In genomic region chr22:49936018-49936972, GRCh38 we compare ENCODE assay signal across 8 cellular contexts. TPM values are rescaled to one million over a fixed set of nuclear protein-coding genes. Genes with fewer than 3 reads are reported as not detected.
DNase-seq lines count a peak whose midpoint lies in the region; ATAC-seq lines count a peak whose summit lies in the region.

No MANE protein-coding gene starts in this region.

- peak overlapping the region in 1 of 2 experiments; percentile 34 for H3K4me3 ChIP-seq in mesenchymal stem cell (ENCODE audit: insufficient read depth in 1 of 2, low read depth in 1 of 2, low read length in 2 of 2)

- H3K4me1 ChIP-seq in mesenchymal stem cell (ENCODE audit: control insufficient read depth, insufficient read depth, low read depth, low read length), result peaks cover 34% of the 10 kb centered on the region

- H3K23ac ChIP-seq in mesenchymal stem cell (ENCODE audit: low read length in 2 of 2), result no peak overlapping the region

- POLR2A ChIA-PET in activated CD8-positive, alpha-beta T cell treated with anti-CD3 and anti-CD28 coated beads, Interleukin-2, amount 10 ng/mL, durations not matched to agents 7 days and 5 days (lab: Charles Lee), result interaction anchor here (0.8 to 1.5 kb wide), 9 partner anchors 11 to 35 kb away, joined by 3 to 10 read pairs (median 4); partner anchors contain the start of genes ALG12, CRELD2 and PIM3

- peak overlapping the region; percentile 77 for H3K4me2 ChIP-seq in mesenchymal stem cell (ENCODE audit: low read length, poor library complexity, severe bottlenecking)

- no peak overlapping the region for H3K27ac ChIP-seq in mesenchymal stem cell (ENCODE audit: low read length, poor library complexity, severe bottlenecking)

- ATAC-seq in HG03060 (IDR thresholded peaks at IDR 0.05; ENCODE audit: low read depth, unreplicated experiment), result peak; percentile 36
- peak; percentile 87 for ATAC-seq in activated CD8-positive, alpha-beta T cell treated with anti-CD3 and anti-CD28 coated beads, Interleukin-2, amount 10 ng/mL, durations not matched to agents 7 days and 5 days

- no peaks in the 10 kb centered on the region for H3K27me3 ChIP-seq in mesenchymal stem cell (ENCODE audit: control insufficient read depth in 1 of 2, insufficient read depth in 1 of 2, low read length in 2 of 2)

- peak overlapping the region; percentile 67 for H2BK120ac ChIP-seq in mesenchymal stem cell (ENCODE audit: low read depth, low read length)

- H3K14ac ChIP-seq in mesenchymal stem cell (ENCODE audit: low read length in 2 of 2), result no peak overlapping the region

- no peak overlapping the region for H2AFZ ChIP-seq in mesenchymal stem cell (ENCODE audit: low read depth, low read length)

- peak overlapping the region; percentile 89 for H4K91ac ChIP-seq in mesenchymal stem cell (ENCODE audit: low read length)

- peaks cover 22% of the 10 kb centered on the region for H3K4me1 Mint-ChIP-seq in activated CD8-positive, alpha-beta T cell treated with anti-CD3 and anti-CD28 coated beads, Interleukin-2, amount 10 ng/mL, durations not matched to agents 7 days and 5 days (ENCODE audit: low read depth)

- H2AK5ac ChIP-seq in mesenchymal stem cell (ENCODE audit: low read length, severe bottlenecking), result no peak overlapping the region

- H3K9me3 ChIP-seq in mesenchymal stem cell (ENCODE audit: control insufficient read depth, low read length), result no peaks in the 10 kb centered on the region

- peaks cover 0 to 5% of the 10 kb centered on the region in 2 experiments for H3K36me3 ChIP-seq in mesenchymal stem cell (ENCODE audit: control insufficient read depth in 1 of 2, insufficient read depth in 2 of 2, low read depth in 1 of 2, low read length in 2 of 2)

- no peaks in the 10 kb centered on the region for H3K27me3 Mint-ChIP-seq in activated CD8-positive, alpha-beta T cell treated with anti-CD3 and anti-CD28 coated beads, Interleukin-2, amount 10 ng/mL, durations not matched to agents 7 days and 5 days (ENCODE audit: low read depth)

- no peaks in the 10 kb centered on the region for H3K9me3 Mint-ChIP-seq in activated CD8-positive, alpha-beta T cell treated with anti-CD3 and anti-CD28 coated beads, Interleukin-2, amount 10 ng/mL, durations not matched to agents 7 days and 5 days (ENCODE audit: insufficient read depth)

- H3K9ac ChIP-seq in mesenchymal stem cell (ENCODE audit: low read length), result peak overlapping the region; percentile 11

- H3K36me3 Mint-ChIP-seq in activated CD8-positive, alpha-beta T cell treated with anti-CD3 and anti-CD28 coated beads, Interleukin-2, amount 10 ng/mL, durations not matched to agents 7 days and 5 days (ENCODE audit: low read depth), result peaks cover 2% of the 10 kb centered on the region

- peak overlapping the region; percentile 68 for H3K4me3 Mint-ChIP-seq in activated CD8-positive, alpha-beta T cell treated with anti-CD3 and anti-CD28 coated beads, Interleukin-2, amount 10 ng/mL, durations not matched to agents 7 days and 5 days

- peak overlapping the region; percentile 10 for H4K8ac ChIP-seq in mesenchymal stem cell (ENCODE audit: low read length)

- H2BK15ac ChIP-seq in mesenchymal stem cell (ENCODE audit: low read depth, poor library complexity, severe bottlenecking), result no peak overlapping the region

- no peaks in the 10 kb centered on the region for H3K79me1 ChIP-seq in mesenchymal stem cell (replicated peaks; ENCODE audit: low read length, poor library complexity, severe bottlenecking)

- H2BK5ac ChIP-seq in mesenchymal stem cell (ENCODE audit: low read depth, low read length, poor library complexity, severe bottlenecking), result no peak overlapping the region

- peak overlapping the region; percentile 71 to 89 for H2BK12ac ChIP-seq in mesenchymal stem cell (ENCODE audit: low read length in 2 of 2)

- H3K4ac ChIP-seq in mesenchymal stem cell (ENCODE audit: low read depth in 1 of 2, low read length in 2 of 2), result peak overlapping the region in 1 of 2 experiments; percentile 88

- peak overlapping the region; percentile 56 to 79 for H3K18ac ChIP-seq in mesenchymal stem cell (ENCODE audit: low read depth in 1 of 2, low read length in 2 of 2)

- DNase-seq in SIG-M5 treated with dmso at 0.1 percent for 504 hours (lab: John Stamatoyannopoulos, UW; ENCODE audit: unreplicated experiment) (peak; percentile 63), SIG-M5 (lab: John Stamatoyannopoulos, UW) (no peak), NCI-H510A (lab: John Stamatoyannopoulos, UW) (peak; percentile 88), mesenchymal stem cell (peak; percentile 94)
- DNase-seq in activated CD8-positive, alpha-beta T cell treated with anti-CD3 and anti-CD28 coated beads, Interleukin-2, amount 10 ng/mL, durations not matched to agents 7 days and 5 days, result peak; percentile 93
- peak; percentile 89 for DNase-seq in effector CD8-positive, alpha-beta T cell (lab: John Stamatoyannopoulos, UW)
- peak; percentile 97 for DNase-seq in stimulated activated CD8-positive, alpha-beta memory T cell treated with anti-CD3 and anti-CD28 coated beads, Interleukin-15, amount 100 ng/mL, for 4 hours (ENCODE audit: low read depth in 2 of 2)

- CTCF ChIA-PET in activated CD8-positive, alpha-beta T cell treated with anti-CD3 and anti-CD28 coated beads, Interleukin-2, amount 10 ng/mL, durations not matched to agents 7 days and 5 days (lab: Charles Lee), result interaction anchor here (1.0 to 1.4 kb wide), 3 partner anchors 24 to 94 kb away, joined by 3 read pairs; partner anchors contain the start of gene PIM3

- 11% methylated on average over 41 of the region's 52 CpGs for WGBS in mesenchymal stem cell

- peak overlapping the region; percentile 81 for H3K27ac Mint-ChIP-seq in activated CD8-positive, alpha-beta T cell treated with anti-CD3 and anti-CD28 coated beads, Interleukin-2, amount 10 ng/mL, durations not matched to agents 7 days and 5 days

RNA-seq across cellular contexts. Expression of gene CRELD2, which starts 17.9 kb away (rescaled TPM):
- total RNA-seq in activated CD8-positive, alpha-beta T cell treated with anti-CD3 and anti-CD28 coated beads, Interleukin-2, amount 10 ng/mL, durations not matched to agents 7 days and 5 days, result 10 to 100 TPM; 58.0 to 58.1 TPM
- polyA plus RNA-seq in mesenchymal stem cell (2013, experiment 1 of 2), result 37.9 TPM
- polyA plus RNA-seq in mesenchymal stem cell (2013, experiment 2 of 2), result 35.8 TPM

RNA-seq across cellular contexts. Expression of gene ALG12, which starts 18.1 kb away (rescaled TPM):
- 10 to 100 TPM; 16.3 to 17.4 TPM for total RNA-seq in activated CD8-positive, alpha-beta T cell treated with anti-CD3 and anti-CD28 coated beads, Interleukin-2, amount 10 ng/mL, durations not matched to agents 7 days and 5 days
- polyA plus RNA-seq in mesenchymal stem cell (2013, experiment 1 of 2), result 20.9 TPM
- 21.2 TPM for polyA plus RNA-seq in mesenchymal stem cell (2013, experiment 2 of 2)

RNA-seq across cellular contexts. Expression of gene PIM3, which starts 24.3 kb away (rescaled TPM):
- total RNA-seq in activated CD8-positive, alpha-beta T cell treated with anti-CD3 and anti-CD28 coated beads, Interleukin-2, amount 10 ng/mL, durations not matched to agents 7 days and 5 days, result 10 to 100 TPM; 45.1 to 45.7 TPM
- polyA plus RNA-seq in mesenchymal stem cell (2013, experiment 1 of 2), result 18.5 TPM
- 17.6 TPM for polyA plus RNA-seq in mesenchymal stem cell (2013, experiment 2 of 2)
